Comparison of ENCODE assay signal across 9 cellular contexts in the genomic region with DNA sequence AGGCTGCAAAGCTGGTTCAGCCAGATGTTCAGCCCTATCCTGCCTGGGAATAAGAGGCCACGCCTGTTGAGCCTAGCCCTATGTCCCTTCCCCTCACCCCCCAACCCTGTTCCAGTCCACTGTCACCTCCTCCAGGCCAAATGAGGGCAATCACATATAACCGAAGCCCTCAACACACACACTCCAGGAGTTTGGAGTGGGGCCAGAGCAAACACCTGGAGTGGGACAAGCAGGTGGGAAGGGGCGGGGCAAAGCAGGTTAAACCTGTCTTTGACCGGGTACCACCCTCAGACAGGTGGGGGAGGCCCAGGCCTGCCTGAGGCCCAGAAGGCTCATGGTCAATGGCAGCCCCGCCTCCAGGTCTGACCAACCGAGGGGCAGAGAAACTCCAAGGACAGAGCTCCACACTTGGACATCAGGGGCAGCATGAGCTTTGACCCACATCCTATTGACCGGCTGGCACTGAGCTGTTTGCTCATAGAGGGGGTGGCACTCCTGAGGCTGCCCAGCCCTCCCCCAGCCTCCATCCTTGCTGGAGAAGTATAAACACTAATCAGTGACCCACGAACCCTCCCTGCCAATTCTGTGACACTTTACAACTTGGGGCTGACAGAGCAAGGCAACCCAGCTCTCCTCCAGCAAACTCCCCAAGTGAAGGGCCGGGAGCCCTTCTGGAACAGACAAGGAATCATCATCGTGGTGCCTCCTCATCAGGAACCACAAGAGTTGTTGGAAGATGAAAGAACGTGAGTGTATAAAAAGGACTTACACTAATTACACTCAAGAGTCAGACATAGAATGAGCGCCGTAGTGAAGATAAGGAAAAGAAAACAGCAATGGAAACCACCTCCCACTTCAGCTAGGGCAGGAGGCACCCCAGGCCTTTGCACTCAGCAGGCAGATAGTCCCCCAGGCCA. TPM values are rescaled to one million over a fixed set of nuclear protein-coding genes. Genes with fewer than 3 reads are reported as not detected.
DNase-seq lines count a peak whose midpoint lies in the region; ATAC-seq and TF ChIP-seq lines count a peak whose summit lies in the region.
"Had no signal": no experiment of that assay in that cellular context is flagged by ENCODE, and none has a peak within 500 bp of the region (broad histone marks: within the 10 kb centered on the region; RNA-seq: fewer than 3 reads in every experiment).

No MANE protein-coding gene starts in this region.

- CTCF ChIA-PET in HEK293T (lab: Yijun Ruan, JAX) = interaction anchor here (1.3 kb wide), 1 partner anchor 141 kb away, joined by 7 read pairs; no protein-coding TSS in a partner anchor

- peak overlapping the region in 1 of 2 donors; percentile 15 for H3K4me3 Mint-ChIP-seq in activated T-cell treated with anti-CD3 and anti-CD28 coated beads, Interleukin-2, amount 50 U/mL, for 72 hours

- peak; percentile 6 for TF ChIP-seq CTCF in upper lobe of right lung (IDR thresholded peaks at IDR 0.05)

- no peaks in the 10 kb centered on the region for H3K9me3 Mint-ChIP-seq in activated T-cell treated with anti-CD3 and anti-CD28 coated beads, Interleukin-2, amount 50 U/mL, for 72 hours

- DNase-seq in activated T-cell treated with anti-CD3 and anti-CD28 coated beads, Interleukin-2, amount 50 U/mL, for 72 hours = no peak
- no peak for DNase-seq in activated T-cell treated with anti-CD3 and anti-CD28 coated beads for 4 hours
- DNase-seq in UCSD-AML1 (lab: John Stamatoyannopoulos, UW; ENCODE audit: unreplicated experiment) = peak; percentile 33
- DNase-seq in left kidney (ENCODE audit: low read depth, low spot score) = peak; percentile 83
- DNase-seq in upper lobe of right lung = peak; percentile 95
- DNase-seq in HEK293T (ENCODE audit: extremely low spot score) = no peak
- DNase-seq: EL had no signal

- H3K4me1 Mint-ChIP-seq in activated T-cell treated with anti-CD3 and anti-CD28 coated beads, Interleukin-2, amount 50 U/mL, for 72 hours (ENCODE audit: low read depth) = peaks cover 35% of the 10 kb centered on the region

- H3K27ac ChIP-seq in upper lobe of right lung = peak overlapping the region; percentile 93

- ATAC-seq in activated T-cell treated with anti-CD3 and anti-CD28 coated beads, Interleukin-2, amount 50 U/mL, for 72 hours (replicated peaks in 1 of 2) = no peak
- ATAC-seq in upper lobe of right lung (peak; percentile 56), GM18511 (IDR thresholded peaks at IDR 0.05; ENCODE audit: unreplicated experiment) (no peak), HG03378 (IDR thresholded peaks at IDR 0.05; ENCODE audit: unreplicated experiment) (no peak)

- POLR2A ChIA-PET in HEK293T (lab: Yijun Ruan, JAX) = no interaction called here

- peak overlapping the region; percentile 71 for H3K4me3 ChIP-seq in upper lobe of right lung

- H3K27me3 ChIP-seq in upper lobe of right lung = no peaks in the 10 kb centered on the region

- H3K27ac Mint-ChIP-seq in activated T-cell treated with anti-CD3 and anti-CD28 coated beads, Interleukin-2, amount 50 U/mL, for 72 hours = peak overlapping the region; percentile 4

- intact Hi-C loops in upper lobe of right lung (cut with DNase I) = loop anchor here (10.0 kb wide), 1 partner anchor 150 kb away; a partner anchor contains a TSS

- H3K4me1 ChIP-seq in upper lobe of right lung = peaks cover 23% of the 10 kb centered on the region

- H3K27me3 Mint-ChIP-seq in activated T-cell treated with anti-CD3 and anti-CD28 coated beads, Interleukin-2, amount 50 U/mL, for 72 hours (ENCODE audit: low read depth) = no peaks in the 10 kb centered on the region

- H3K36me3 Mint-ChIP-seq in activated T-cell treated with anti-CD3 and anti-CD28 coated beads, Interleukin-2, amount 50 U/mL, for 72 hours (ENCODE audit: insufficient read depth in 2 of 2) = no peaks in the 10 kb centered on the region

- H3K36me3 ChIP-seq in upper lobe of right lung = peaks cover 19% of the 10 kb centered on the region

- H3K9me3 ChIP-seq in upper lobe of right lung = no peaks in the 10 kb centered on the region

TF ChIP-seq in HEK293T, 16 proteins besides CTCF, POLR2A, EP300 and RAD21:
- TF ChIP-seq ZNF384 (IDR thresholded peaks at IDR 0.05) = no peak

RNA-seq across cellular contexts. Expression of a gene that starts 1.5 kb away (rescaled TPM):
- under 1 TPM; 0.31 to 0.63 TPM for total RNA-seq in activated T-cell treated with anti-CD3 and anti-CD28 coated beads, Interleukin-2, amount 50 U/mL, for 72 hours
- total RNA-seq in upper lobe of right lung = 61.0 TPM

RNA-seq across cellular contexts. Expression of a gene that starts 10.7 kb away (rescaled TPM):
- total RNA-seq in activated T-cell treated with anti-CD3 and anti-CD28 coated beads, Interleukin-2, amount 50 U/mL, for 72 hours = 1 to 10 TPM; 6.1 to 7.6 TPM
- 30.4 TPM for total RNA-seq in upper lobe of right lung

RNA-seq across cellular contexts. Expression of a gene that starts 29.9 kb away (rescaled TPM):
- total RNA-seq in activated T-cell treated with anti-CD3 and anti-CD28 coated beads, Interleukin-2, amount 50 U/mL, for 72 hours = 100 to 1,000 TPM in 1 of 2 donors, 10 to 100 TPM in 1; 99.8 to 131 TPM
- total RNA-seq in upper lobe of right lung = 61.9 TPM

Comparison
In these comparisons a context has a peak if more than half of its experiments do, and no peak if none do; other contexts are left out.
1. DNase-seq: peak in UCSD-AML1 (single experiment), left kidney (single experiment) and upper lobe of right lung (single experiment); none in activated T-cell treated with anti-CD3 and anti-CD28 coated beads, Interleukin-2, amount 50 U/mL, for 72 hours (0 of 2), activated T-cell treated with anti-CD3 and anti-CD28 coated beads for 4 hours (single experiment) and HEK293T (single experiment).
2. RNA of a gene that starts 1.5 kb away (total RNA-seq): 61.0 TPM in upper lobe of right lung (single experiment); 0.31 to 0.63 TPM in activated T-cell treated with anti-CD3 and anti-CD28 coated beads, Interleukin-2, amount 50 U/mL, for 72 hours; every median in the first group is over 10 times any median in the second.